ENCODE assay signal across 13 cellular contexts in the genomic region with DNA sequence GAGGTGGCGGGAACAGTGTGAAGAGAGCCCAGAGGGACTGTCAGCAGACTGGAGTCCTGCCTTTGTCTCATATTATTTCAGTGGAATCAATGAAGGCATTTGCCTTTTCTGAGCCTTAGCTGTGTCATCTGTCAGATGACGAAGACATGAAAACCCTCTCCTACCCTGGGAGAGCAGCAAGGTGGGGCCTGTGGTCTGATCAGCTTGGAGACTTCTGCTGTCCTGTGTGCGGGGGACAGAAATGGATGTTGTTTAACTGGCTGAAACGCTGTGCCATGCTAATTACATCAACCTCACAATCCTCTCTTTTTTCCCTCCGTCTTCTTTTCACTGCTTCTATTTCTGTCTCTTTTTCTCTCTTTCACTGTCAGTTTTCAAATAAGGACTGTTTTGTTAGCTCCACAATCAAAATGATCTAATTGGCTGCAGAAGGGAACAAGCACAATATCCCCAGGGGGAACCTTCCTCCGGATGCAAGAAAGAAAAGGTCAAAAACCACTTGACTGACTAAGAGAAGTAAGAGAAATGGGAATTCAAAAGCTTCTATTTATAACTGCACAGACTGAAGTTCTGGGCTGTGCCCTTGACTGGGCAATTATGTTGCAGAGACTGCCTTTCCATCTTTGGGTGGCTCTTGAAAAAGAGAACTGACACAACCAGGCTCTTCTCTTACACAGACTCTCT.
DNase-seq lines count a peak whose midpoint lies in the region.
"Had no signal": no experiment of that assay in that cellular context is flagged by ENCODE, and none has a peak within 500 bp of the region (broad histone marks: within the 10 kb centered on the region; RNA-seq: fewer than 3 reads in every experiment).

No MANE protein-coding gene starts in this region.

- peak overlapping the region; percentile 33 for H3K4me3 ChIP-seq in adipocyte (ENCODE audit: low read length)
- H3K4me3 ChIP-seq: K562 had no signal

- DNase-seq in LHCN-M2 (ENCODE audit: low read depth) (peak; percentile 40), adipocyte (ENCODE audit: low read depth) (peak; percentile 44), globus pallidus (ENCODE audit: low spot score) (peak; percentile 54), superior temporal gyrus (ENCODE audit: extremely low spot score) (peak; percentile 47), T-helper 9 cell (no peak), iPS-NIHi7 (ENCODE audit: extremely low spot score) (no peak), NCI-H1105 treated with DMSO at 0.1 percent for 48 hours (lab: John Stamatoyannopoulos, UW) (no peak)
- DNase-seq: activated CD8-positive, alpha-beta T cell treated with anti-CD3 and anti-CD28 coated beads for 36 hours; activated naive CD4-positive, alpha-beta T cell; GOT3; NCI-H1694 treated with DMSO at 0.1 percent for 48 hours; SHP77 treated with DMSO at 0.1 percent for 48 hours had no signal

- H3K36me3 ChIP-seq in adipocyte (ENCODE audit: control insufficient read depth, insufficient read depth, low read length, severe bottlenecking): no peaks in the 10 kb centered on the region

- peaks cover 31% of the 10 kb centered on the region for H3K4me1 ChIP-seq in adipocyte (ENCODE audit: control insufficient read depth, insufficient read depth, low read length)

- no peaks in the 10 kb centered on the region for H3K27me3 ChIP-seq in adipocyte (replicated peaks; ENCODE audit: control insufficient read depth, insufficient read depth, low read length)

- H3K9ac ChIP-seq in adipocyte (ENCODE audit: low read length): peak overlapping the region; percentile 9

- H3K9me3 ChIP-seq in adipocyte (ENCODE audit: control insufficient read depth, low read length): no peaks in the 10 kb centered on the region

Comparison
In these comparisons a context has a peak if more than half of its experiments do, and no peak if none do; other contexts are left out.
1. DNase-seq: peak in LHCN-M2 (single experiment), adipocyte (single experiment), globus pallidus (single experiment) and superior temporal gyrus (single experiment); none in T-helper 9 cell (single experiment), iPS-NIHi7 (single experiment) and NCI-H1105 treated with DMSO at 0.1 percent for 48 hours (single experiment).